ENCODE assay signal across 18 cellular contexts in genomic region chr21:25626752-25627151, GRCh38. TPM values are rescaled to one million over a fixed set of nuclear protein-coding genes. Genes with fewer than 3 reads are reported as not detected.
DNase-seq lines count a peak whose midpoint lies in the region; TF ChIP-seq lines count a peak whose summit lies in the region.
"Had no signal": no experiment of that assay in that cellular context is flagged by ENCODE, and none has a peak within 500 bp of the region (broad histone marks: within the 10 kb centered on the region; RNA-seq: fewer than 3 reads in every experiment).

No MANE protein-coding gene starts in this region.

- H3K27ac Mint-ChIP-seq in neural crest cell (ENCODE audit: unreplicated experiment): peak overlapping the region; percentile 40
- H3K27ac Mint-ChIP-seq: activated CD8-positive, alpha-beta memory T cell treated with anti-CD3 and anti-CD28 coated beads, Interleukin-2, amount 10 ng/mL, durations not matched to agents 7 days and 5 days; stimulated activated effector memory CD8-positive, alpha-beta T cell treated with anti-CD3 and anti-CD28 coated beads, Interleukin-12 subunit alpha, Interleukin-12 subunit beta, amount 100 ng/mL, for 72 hours had no signal

- no peak overlapping the region for H3K4me3 Mint-ChIP-seq in neural crest cell
- H3K4me3 Mint-ChIP-seq: activated CD8-positive, alpha-beta memory T cell treated with anti-CD3 and anti-CD28 coated beads, Interleukin-2, amount 10 ng/mL, durations not matched to agents 7 days and 5 days; stimulated activated effector memory CD8-positive, alpha-beta T cell treated with anti-CD3 and anti-CD28 coated beads, Interleukin-12 subunit alpha, Interleukin-12 subunit beta, amount 100 ng/mL, for 72 hours had no signal

- no peaks in the 10 kb centered on the region for H3K4me1 Mint-ChIP-seq in neural crest cell
- H3K4me1 Mint-ChIP-seq: activated CD8-positive, alpha-beta memory T cell treated with anti-CD3 and anti-CD28 coated beads, Interleukin-2, amount 10 ng/mL, durations not matched to agents 7 days and 5 days; stimulated activated effector memory CD8-positive, alpha-beta T cell treated with anti-CD3 and anti-CD28 coated beads, Interleukin-12 subunit alpha, Interleukin-12 subunit beta, amount 100 ng/mL, for 72 hours had no signal

- no peak for TF ChIP-seq CTCF in neural crest cell (conservative IDR thresholded peaks at IDR 0.05)

- H3K27me3 Mint-ChIP-seq in neural crest cell (ENCODE audit: low read depth): no peaks in the 10 kb centered on the region
- H3K27me3 Mint-ChIP-seq: activated CD8-positive, alpha-beta memory T cell treated with anti-CD3 and anti-CD28 coated beads, Interleukin-2, amount 10 ng/mL, durations not matched to agents 7 days and 5 days had no signal

- DNase-seq in DMS 273 (lab: John Stamatoyannopoulos, UW; ENCODE audit: unreplicated experiment): peak; percentile 21
- no peak for DNase-seq in DMS 273 treated with DMSO at 0.1 percent for 48 hours (lab: John Stamatoyannopoulos, UW)
- DNase-seq in NCI-H69 (lab: John Stamatoyannopoulos, UW): peak; percentile 76
- peak; percentile 5 for DNase-seq in epithelial cell of prostate (ENCODE audit: low read depth, low spot score)
- no peak for DNase-seq in neural crest cell (ENCODE audit: low read depth, low spot score)
- DNase-seq in amniotic stem cell (lab: John Stamatoyannopoulos, UW): no peak
- DNase-seq in CD1c-positive myeloid dendritic cell (ENCODE audit: extremely low spot score): no peak
- no peak for DNase-seq in DMS79 treated with DMSO at 0.1 percent for 48 hours (lab: John Stamatoyannopoulos, UW)
- DNase-seq: activated CD4-positive, CD25-positive, alpha-beta regulatory T cell treated with anti-CD3 and anti-CD28 coated beads, Interleukin-2, amount 50 U/mL, for 72 hours; activated CD8-positive, alpha-beta memory T cell treated with anti-CD3 and anti-CD28 coated beads, Interleukin-2, amount 10 ng/mL, durations not matched to agents 7 days and 5 days; activated gamma-delta T cell; aorta; cortex of kidney; NCI-H2029 treated with DMSO at 0.1 percent for 48 hours; transverse colon had no signal

- no peaks in the 10 kb centered on the region for H3K36me3 Mint-ChIP-seq in neural crest cell (ENCODE audit: low read depth)
- H3K36me3 Mint-ChIP-seq: activated CD8-positive, alpha-beta memory T cell treated with anti-CD3 and anti-CD28 coated beads, Interleukin-2, amount 10 ng/mL, durations not matched to agents 7 days and 5 days; stimulated activated effector memory CD8-positive, alpha-beta T cell treated with anti-CD3 and anti-CD28 coated beads, Interleukin-12 subunit alpha, Interleukin-12 subunit beta, amount 100 ng/mL, for 72 hours had no signal

- H3K27ac ChIP-seq in epithelial cell of prostate: no peak overlapping the region
- H3K27ac ChIP-seq: 22Rv1; BLaER1 treated with 17β-estradiol and CSF1 and Interleukin-3, amounts not matched to agents 10 nM and 100 nM; transverse colon had no signal

- H3K9me3 Mint-ChIP-seq in neural crest cell: no peaks in the 10 kb centered on the region
- H3K9me3 Mint-ChIP-seq: stimulated activated effector memory CD8-positive, alpha-beta T cell treated with anti-CD3 and anti-CD28 coated beads, Interleukin-12 subunit alpha, Interleukin-12 subunit beta, amount 100 ng/mL, for 72 hours had no signal

RNA-seq across cellular contexts. Expression of gene JAM2, which starts 12.3 kb away (rescaled TPM):
- 26.2 and 29.7 TPM in 2 replicates for total RNA-seq in neural crest cell

RNA-seq across cellular contexts. Expression of gene MRPL39, which starts 19.5 kb away (rescaled TPM):
- total RNA-seq in neural crest cell: 36.5 and 39.0 TPM in 2 replicates

Comparison
In these comparisons a context has a peak if more than half of its experiments do, and no peak if none do; other contexts are left out.
1. DNase-seq: peak in DMS 273 (single experiment), NCI-H69 (single experiment) and epithelial cell of prostate (single experiment); none in DMS 273 treated with DMSO at 0.1 percent for 48 hours (single experiment), neural crest cell (single experiment), amniotic stem cell (single experiment), CD1c-positive myeloid dendritic cell (single experiment) and DMS79 treated with DMSO at 0.1 percent for 48 hours (single experiment).